In the genomic region with DNA sequence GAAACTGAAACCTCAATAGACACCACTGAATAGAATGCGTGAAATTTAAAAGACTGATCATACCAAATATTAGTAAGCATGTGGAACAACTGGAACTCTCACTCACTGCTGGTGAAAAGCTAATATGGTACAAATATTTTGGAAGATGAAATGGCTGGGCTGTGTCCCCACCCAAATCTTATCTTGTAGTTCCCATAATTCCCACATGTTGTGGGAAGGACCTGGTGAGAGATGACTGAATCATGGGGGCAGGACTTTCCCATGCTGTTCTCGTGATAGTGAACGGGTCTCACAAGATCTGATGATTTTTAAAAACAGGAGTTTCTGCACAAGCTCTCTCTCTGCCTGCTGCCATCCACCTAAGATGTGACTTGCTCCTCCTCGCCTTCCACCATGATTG, we compare ENCODE assay signal across 2 cellular contexts.
TF ChIP-seq lines count a peak whose summit lies in the region.

No MANE protein-coding gene starts in this region.

TF ChIP-seq in K562, 482 proteins besides CTCF, POLR2A, EP300 and RAD21:
- 0 out of 2 replicates have a peak, but pooled peaks have one; percentile 17 for TF ChIP-seq CHD2 (IDR thresholded peaks at IDR 0.05; ENCODE audit: low read depth, low read length)
- TF ChIP-seq MYBL2 (IDR thresholded peaks at IDR 0.05; ENCODE audit: low read depth): no peak
- no peak for TF ChIP-seq MYBL2 (CRISPR knock-in tag; IDR thresholded peaks at IDR 0.05; ENCODE audit: borderline replicate concordance)

TF ChIP-seq in SK-N-SH, 30 proteins besides CTCF, POLR2A, EP300 and RAD21:
- TF ChIP-seq FOXJ3 (CRISPR knock-in tag; IDR thresholded peaks at IDR 0.05) (no peak), JUND (IDR thresholded peaks at IDR 0.05) (no peak), GABPA (IDR thresholded peaks at IDR 0.05; ENCODE audit: low read depth) (no peak), RFX5 (IDR thresholded peaks at IDR 0.05; ENCODE audit: low read length) (no peak), RCOR1 (IDR thresholded peaks at IDR 0.05; ENCODE audit: low read length) (no peak), SIN3A (IDR thresholded peaks at IDR 0.05; ENCODE audit: borderline replicate concordance, low read depth, low read length) (no peak), NFIC (IDR thresholded peaks at IDR 0.05; ENCODE audit: borderline replicate concordance) (no peak), ELF1 (IDR thresholded peaks at IDR 0.05) (no peak), YY1 (IDR thresholded peaks at IDR 0.05; ENCODE audit: low read depth) (no peak), POLR2AphosphoS5 (IDR thresholded peaks at IDR 0.05; ENCODE audit: low read depth, low read length) (no peak), GATA2 (CRISPR knock-in tag; IDR thresholded peaks at IDR 0.05) (no peak), MXI1 (IDR thresholded peaks at IDR 0.05; ENCODE audit: low read depth, low read length) (no peak), RXRA (IDR thresholded peaks at IDR 0.05; ENCODE audit: borderline replicate concordance, low read depth) (no peak), FOXM1 (IDR thresholded peaks at IDR 0.05; ENCODE audit: low read depth) (no peak), NRF1 (IDR thresholded peaks at IDR 0.05; ENCODE audit: low read depth, low read length) (no peak), CHD2 (IDR thresholded peaks at IDR 0.05; ENCODE audit: low read length, partially characterized antibody) (no peak)
- TF ChIP-seq, protein P1, sequence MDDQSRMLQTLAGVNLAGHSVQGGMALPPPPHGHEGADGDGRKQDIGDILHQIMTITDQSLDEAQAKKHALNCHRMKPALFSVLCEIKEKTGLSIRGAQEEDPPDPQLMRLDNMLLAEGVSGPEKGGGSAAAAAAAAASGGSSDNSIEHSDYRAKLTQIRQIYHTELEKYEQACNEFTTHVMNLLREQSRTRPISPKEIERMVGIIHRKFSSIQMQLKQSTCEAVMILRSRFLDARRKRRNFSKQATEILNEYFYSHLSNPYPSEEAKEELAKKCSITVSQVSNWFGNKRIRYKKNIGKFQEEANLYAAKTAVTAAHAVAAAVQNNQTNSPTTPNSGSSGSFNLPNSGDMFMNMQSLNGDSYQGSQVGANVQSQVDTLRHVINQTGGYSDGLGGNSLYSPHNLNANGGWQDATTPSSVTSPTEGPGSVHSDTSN (IDR thresholded peaks at IDR 0.05): no peak
- TF ChIP-seq, protein P2, sequence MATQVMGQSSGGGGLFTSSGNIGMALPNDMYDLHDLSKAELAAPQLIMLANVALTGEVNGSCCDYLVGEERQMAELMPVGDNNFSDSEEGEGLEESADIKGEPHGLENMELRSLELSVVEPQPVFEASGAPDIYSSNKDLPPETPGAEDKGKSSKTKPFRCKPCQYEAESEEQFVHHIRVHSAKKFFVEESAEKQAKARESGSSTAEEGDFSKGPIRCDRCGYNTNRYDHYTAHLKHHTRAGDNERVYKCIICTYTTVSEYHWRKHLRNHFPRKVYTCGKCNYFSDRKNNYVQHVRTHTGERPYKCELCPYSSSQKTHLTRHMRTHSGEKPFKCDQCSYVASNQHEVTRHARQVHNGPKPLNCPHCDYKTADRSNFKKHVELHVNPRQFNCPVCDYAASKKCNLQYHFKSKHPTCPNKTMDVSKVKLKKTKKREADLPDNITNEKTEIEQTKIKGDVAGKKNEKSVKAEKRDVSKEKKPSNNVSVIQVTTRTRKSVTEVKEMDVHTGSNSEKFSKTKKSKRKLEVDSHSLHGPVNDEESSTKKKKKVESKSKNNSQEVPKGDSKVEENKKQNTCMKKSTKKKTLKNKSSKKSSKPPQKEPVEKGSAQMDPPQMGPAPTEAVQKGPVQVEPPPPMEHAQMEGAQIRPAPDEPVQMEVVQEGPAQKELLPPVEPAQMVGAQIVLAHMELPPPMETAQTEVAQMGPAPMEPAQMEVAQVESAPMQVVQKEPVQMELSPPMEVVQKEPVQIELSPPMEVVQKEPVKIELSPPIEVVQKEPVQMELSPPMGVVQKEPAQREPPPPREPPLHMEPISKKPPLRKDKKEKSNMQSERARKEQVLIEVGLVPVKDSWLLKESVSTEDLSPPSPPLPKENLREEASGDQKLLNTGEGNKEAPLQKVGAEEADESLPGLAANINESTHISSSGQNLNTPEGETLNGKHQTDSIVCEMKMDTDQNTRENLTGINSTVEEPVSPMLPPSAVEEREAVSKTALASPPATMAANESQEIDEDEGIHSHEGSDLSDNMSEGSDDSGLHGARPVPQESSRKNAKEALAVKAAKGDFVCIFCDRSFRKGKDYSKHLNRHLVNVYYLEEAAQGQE (IDR thresholded peaks at IDR 0.05; ENCODE audit: low read depth, low read length): no peak
- TF ChIP-seq, protein P3, sequence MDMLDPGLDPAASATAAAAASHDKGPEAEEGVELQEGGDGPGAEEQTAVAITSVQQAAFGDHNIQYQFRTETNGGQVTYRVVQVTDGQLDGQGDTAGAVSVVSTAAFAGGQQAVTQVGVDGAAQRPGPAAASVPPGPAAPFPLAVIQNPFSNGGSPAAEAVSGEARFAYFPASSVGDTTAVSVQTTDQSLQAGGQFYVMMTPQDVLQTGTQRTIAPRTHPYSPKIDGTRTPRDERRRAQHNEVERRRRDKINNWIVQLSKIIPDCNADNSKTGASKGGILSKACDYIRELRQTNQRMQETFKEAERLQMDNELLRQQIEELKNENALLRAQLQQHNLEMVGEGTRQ (IDR thresholded peaks at IDR 0.05; ENCODE audit: borderline replicate concordance, low read depth, low read length): no peak
- TF ChIP-seq, protein P4, sequence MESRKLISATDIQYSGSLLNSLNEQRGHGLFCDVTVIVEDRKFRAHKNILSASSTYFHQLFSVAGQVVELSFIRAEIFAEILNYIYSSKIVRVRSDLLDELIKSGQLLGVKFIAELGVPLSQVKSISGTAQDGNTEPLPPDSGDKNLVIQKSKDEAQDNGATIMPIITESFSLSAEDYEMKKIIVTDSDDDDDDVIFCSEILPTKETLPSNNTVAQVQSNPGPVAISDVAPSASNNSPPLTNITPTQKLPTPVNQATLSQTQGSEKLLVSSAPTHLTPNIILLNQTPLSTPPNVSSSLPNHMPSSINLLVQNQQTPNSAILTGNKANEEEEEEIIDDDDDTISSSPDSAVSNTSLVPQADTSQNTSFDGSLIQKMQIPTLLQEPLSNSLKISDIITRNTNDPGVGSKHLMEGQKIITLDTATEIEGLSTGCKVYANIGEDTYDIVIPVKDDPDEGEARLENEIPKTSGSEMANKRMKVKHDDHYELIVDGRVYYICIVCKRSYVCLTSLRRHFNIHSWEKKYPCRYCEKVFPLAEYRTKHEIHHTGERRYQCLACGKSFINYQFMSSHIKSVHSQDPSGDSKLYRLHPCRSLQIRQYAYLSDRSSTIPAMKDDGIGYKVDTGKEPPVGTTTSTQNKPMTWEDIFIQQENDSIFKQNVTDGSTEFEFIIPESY (IDR thresholded peaks at IDR 0.05; ENCODE audit: borderline replicate concordance, low read depth): no peak
